ENCODE assay signal across 8 cellular contexts in genomic region chr1:44803312-44804095, GRCh38. TPM values are rescaled to one million over a fixed set of nuclear protein-coding genes. Genes with fewer than 3 reads are reported as not detected.
DNase-seq lines count a peak whose midpoint lies in the region; ATAC-seq lines count a peak whose summit lies in the region.
"Had no signal": no experiment of that assay in that cellular context is flagged by ENCODE, and none has a peak within 500 bp of the region (broad histone marks: within the 10 kb centered on the region; RNA-seq: fewer than 3 reads in every experiment).

No MANE protein-coding gene starts in this region.

- intact Hi-C loops in CD4-positive, alpha-beta memory T cell (cut with micrococcal nuclease), result loop anchor here (5.0 to 10.0 kb wide), 3 partner anchors 689 to 884 kb away; partner anchors contain the start of genes GPBP1L1, NASP, TESK2 and TMEM69

- POLR2A ChIA-PET in CD4-positive, alpha-beta memory T cell (lab: Charles Lee; ENCODE audit: partially characterized antibody), result interaction anchor here (1.0 to 18.2 kb wide), 5 partner anchors 14 to 500 kb away, joined by 3 to 1564 read pairs (median 4); partner anchors contain the start of genes BEST4, BTBD19, DYNLT4 and RPS8

- ATAC-seq in activated naive CD4-positive, alpha-beta T cell treated with anti-CD3 and anti-CD28 coated beads, Interleukin-2, amount 50 U/mL, for 72 hours, result no peak
- ATAC-seq in activated CD4-positive, CD25-positive, alpha-beta regulatory T cell treated with anti-CD3 and anti-CD28 coated beads, Interleukin-2, amount 50 U/mL, for 24 hours, result no peak

- peaks cover 40 to 62% of the 10 kb centered on the region in 2 donors for H3K36me3 Mint-ChIP-seq in CD4-positive, alpha-beta memory T cell
- peaks cover 39 to 51% of the 10 kb centered on the region in 2 donors for H3K36me3 Mint-ChIP-seq in activated naive CD4-positive, alpha-beta T cell treated with anti-CD3 and anti-CD28 coated beads, Interleukin-2, amount 50 U/mL, for 72 hours

- peaks cover 67% of the 10 kb centered on the region for H3K4me1 ChIP-seq in CD4-positive, alpha-beta memory T cell (ENCODE audit: insufficient read depth, low read length)
- H3K4me1 ChIP-seq in mucosa of stomach (ENCODE audit: control insufficient read depth, insufficient read depth, low read length), result peaks cover 51% of the 10 kb centered on the region

- H3K9me3 ChIP-seq in CD4-positive, alpha-beta memory T cell (ENCODE audit: control insufficient read depth in 1 of 2, low read length in 2 of 2), result no peaks in the 10 kb centered on the region
- no peaks in the 10 kb centered on the region for H3K9me3 ChIP-seq in mucosa of stomach (ENCODE audit: control insufficient read depth, low read length)

- peak overlapping the region; percentile 23 for H3K9ac ChIP-seq in mucosa of stomach (ENCODE audit: low read length)

- H3K27me3 ChIP-seq in CD4-positive, alpha-beta memory T cell (ENCODE audit: insufficient read depth, low read length), result no peaks in the 10 kb centered on the region
- H3K27me3 ChIP-seq in mucosa of stomach (ENCODE audit: control insufficient read depth, insufficient read depth, low read length), result no peaks in the 10 kb centered on the region
- H3K27me3 ChIP-seq: hepatocyte had no signal

- in situ Hi-C loops in G401 (cut with HindIII; ENCODE audit: low sequenced_read_pairs), result no loop called here

- CTCF ChIA-PET in CD4-positive, alpha-beta memory T cell (lab: Charles Lee; ENCODE audit: partially characterized antibody), result interaction anchor here (1.6 to 13.0 kb wide), 2 partner anchors 17 to 28 kb away, joined by 4 to 174 read pairs; partner anchors contain the start of gene RPS8

- no peaks in the 10 kb centered on the region for H3K27me3 Mint-ChIP-seq in CD4-positive, alpha-beta memory T cell

- peak overlapping the region; percentile 82 to 100 (median 95) for H3K27ac Mint-ChIP-seq in CD4-positive, alpha-beta memory T cell
- H3K27ac Mint-ChIP-seq in activated naive CD4-positive, alpha-beta T cell treated with anti-CD3 and anti-CD28 coated beads, Interleukin-2, amount 50 U/mL, for 72 hours, result peak overlapping the region; percentile 85 to 97

- H3K27ac ChIP-seq in CD4-positive, alpha-beta memory T cell (ENCODE audit: low read depth, low read length), result peak overlapping the region; percentile 96
- H3K27ac ChIP-seq: hepatocyte had no signal

- H3K4me3 ChIP-seq in CD4-positive, alpha-beta memory T cell (ENCODE audit: low read length in 2 of 2), result peak overlapping the region in 1 of 2 donors; percentile 83
- H3K4me3 ChIP-seq in mucosa of stomach (ENCODE audit: low read length), result no peak overlapping the region
- H3K4me3 ChIP-seq: hepatocyte had no signal

- H3K4me1 Mint-ChIP-seq in CD4-positive, alpha-beta memory T cell, result peaks cover 39 to 78% (median 51%) of the 10 kb centered on the region in 4 donors

- peaks cover 0 to 7% (median 0%) of the 10 kb centered on the region in 8 donors for H3K9me3 Mint-ChIP-seq in CD4-positive, alpha-beta memory T cell
- no peaks in the 10 kb centered on the region for H3K9me3 Mint-ChIP-seq in activated naive CD4-positive, alpha-beta T cell treated with anti-CD3 and anti-CD28 coated beads, Interleukin-2, amount 50 U/mL, for 72 hours

- peaks cover 35% of the 10 kb centered on the region for H3K36me3 ChIP-seq in CD4-positive, alpha-beta memory T cell (ENCODE audit: insufficient read depth, low read length)
- peaks cover 20% of the 10 kb centered on the region for H3K36me3 ChIP-seq in mucosa of stomach (ENCODE audit: control insufficient read depth, insufficient read depth, low read length)

- DNase-seq in CD4-positive, alpha-beta memory T cell, result peak in 2 of 5 donors; percentile 12 to 42
- no peak for DNase-seq in activated naive CD4-positive, alpha-beta T cell treated with anti-CD3 and anti-CD28 coated beads, Interleukin-2, amount 50 U/mL, for 72 hours (ENCODE audit: low spot score in 2 of 2)
- no peak for DNase-seq in G401 (ENCODE audit: low spot score)
- no peak for DNase-seq in mucosa of gallbladder (ENCODE audit: low spot score)
- DNase-seq: NCI-H2029 had no signal

- peak overlapping the region; percentile 86 to 99 (median 95) for H3K4me3 Mint-ChIP-seq in CD4-positive, alpha-beta memory T cell

RNA-seq across cellular contexts. Expression of gene PLK3, which starts 3.3 kb away (rescaled TPM):
- total RNA-seq in CD4-positive, alpha-beta memory T cell, result 100 to 1,000 TPM; 151 to 153 TPM
- polyA plus RNA-seq in CD4-positive, alpha-beta memory T cell, result 10 to 100 TPM; 37.3 to 43.7 TPM
- 10 to 100 TPM; 39.6 to 80.8 TPM for total RNA-seq in activated naive CD4-positive, alpha-beta T cell treated with anti-CD3 and anti-CD28 coated beads, Interleukin-2, amount 50 U/mL, for 72 hours
- total RNA-seq in G401 (2014; rRNA removed; shearing (Covaris generic)), result 8.0 and 8.5 TPM in 2 replicates
- 14.7 TPM for total RNA-seq in mucosa of gallbladder

RNA-seq across cellular contexts. Expression of gene DYNLT4, which starts 3.6 kb away (rescaled TPM):
- total RNA-seq in CD4-positive, alpha-beta memory T cell, result under 1 TPM in 1 of 2 experiments, not detected in 1; 0.47 TPM
- 1 to 10 TPM; 1.0 to 1.6 TPM for polyA plus RNA-seq in CD4-positive, alpha-beta memory T cell
- under 1 TPM; 0.32 to 0.80 TPM for total RNA-seq in activated naive CD4-positive, alpha-beta T cell treated with anti-CD3 and anti-CD28 coated beads, Interleukin-2, amount 50 U/mL, for 72 hours
- total RNA-seq in G401 (2014; rRNA removed; shearing (Covaris generic)), result 2.9 and 14.6 TPM in 2 replicates
- total RNA-seq in mucosa of gallbladder, result not detected

RNA-seq across cellular contexts. Expression of gene BTBD19, which starts 4.8 kb away (rescaled TPM):
- 10 to 100 TPM; 14.8 to 16.8 TPM for total RNA-seq in CD4-positive, alpha-beta memory T cell
- polyA plus RNA-seq in CD4-positive, alpha-beta memory T cell, result under 1 TPM; 0.25 to 0.26 TPM
- total RNA-seq in activated naive CD4-positive, alpha-beta T cell treated with anti-CD3 and anti-CD28 coated beads, Interleukin-2, amount 50 U/mL, for 72 hours, result 10 to 100 TPM in 1 of 2 donors, 1 to 10 TPM in 1; 9.7 to 16.7 TPM
- total RNA-seq in G401 (2014; rRNA removed; shearing (Covaris generic)), result 1.1 and 1.3 TPM in 2 replicates
- 7.8 TPM for total RNA-seq in mucosa of gallbladder

RNA-seq across cellular contexts. Expression of gene BEST4, which starts 15.5 kb away (rescaled TPM):
- 1 to 10 TPM; 1.2 to 1.6 TPM for total RNA-seq in CD4-positive, alpha-beta memory T cell
- under 1 TPM in 1 of 2 donors, not detected in 1; 0.20 TPM for polyA plus RNA-seq in CD4-positive, alpha-beta memory T cell
- total RNA-seq in activated naive CD4-positive, alpha-beta T cell treated with anti-CD3 and anti-CD28 coated beads, Interleukin-2, amount 50 U/mL, for 72 hours, result 1 to 10 TPM in 1 of 2 donors, under 1 TPM in 1; 0.80 to 1.8 TPM
- 2.2 and 2.3 TPM in 2 replicates for total RNA-seq in G401 (2014; rRNA removed; shearing (Covaris generic))
- total RNA-seq in mucosa of gallbladder, result 0.37 TPM

RNA-seq across cellular contexts. Expression of gene RPS8, which starts 28.2 kb away (rescaled TPM):
- 1,000 to 10,000 TPM; 2,728 to 2,811 TPM for total RNA-seq in CD4-positive, alpha-beta memory T cell
- polyA plus RNA-seq in CD4-positive, alpha-beta memory T cell, result 1,000 to 10,000 TPM in 1 of 2 donors, 100 to 1,000 TPM in 1; 778 to 1,323 TPM
- 1,000 to 10,000 TPM; 2,726 to 3,052 TPM for total RNA-seq in activated naive CD4-positive, alpha-beta T cell treated with anti-CD3 and anti-CD28 coated beads, Interleukin-2, amount 50 U/mL, for 72 hours
- 3,222 and 3,561 TPM in 2 replicates for total RNA-seq in G401 (2014; rRNA removed; shearing (Covaris generic))
- total RNA-seq in mucosa of gallbladder, result 1,176 TPM
